2 cellular contexts compared by ENCODE assay signal in the genomic region with DNA sequence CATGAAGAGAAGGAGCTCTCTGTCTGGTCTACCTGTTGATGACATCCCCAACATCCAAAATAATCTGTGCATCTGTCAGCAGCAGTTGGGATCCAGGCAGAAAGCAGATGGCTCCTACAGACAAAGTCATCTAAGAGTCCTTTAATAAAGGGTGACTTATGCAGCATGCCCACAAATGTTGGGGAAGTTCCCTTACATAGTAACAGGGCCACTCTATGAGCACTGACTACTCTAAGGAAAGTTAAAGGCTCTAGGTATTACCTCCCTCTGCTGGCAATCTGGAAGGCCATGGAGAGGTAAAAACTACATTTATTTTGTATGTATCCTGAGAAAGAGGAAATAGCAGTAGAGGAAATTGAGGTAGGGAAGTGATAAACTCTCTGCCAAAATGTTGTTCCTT.
A peak's percentile ranks its signal among the peaks of the same experiment; 100 is the strongest.
DNase-seq lines count a peak whose midpoint lies in the region; ATAC-seq lines count a peak whose summit lies in the region.
"Not testable (repeated sequence)": the region's sequence is repeated elsewhere in the genome, so short reads cannot be mapped to it uniquely, and the experiment has no call there.

No MANE protein-coding gene starts in this region.

- peak; percentile 52 for ATAC-seq in GM18868 (IDR thresholded peaks at IDR 0.05; ENCODE audit: unreplicated experiment)
- ATAC-seq in T-helper 17 cell = peak; percentile 54

- DNase-seq in T-helper 17 cell = not testable (repeated sequence)

- not testable (repeated sequence) for H3K9me3 ChIP-seq in T-helper 17 cell (ENCODE audit: control insufficient read depth, low read length, poor library complexity, severe bottlenecking)

- H3K36me3 Mint-ChIP-seq in T-helper 17 cell (ENCODE audit: low read depth) = not testable (repeated sequence)

- H3K27ac Mint-ChIP-seq in T-helper 17 cell = not testable (repeated sequence)

- H3K4me3 Mint-ChIP-seq in T-helper 17 cell = not testable (repeated sequence)

- not testable (repeated sequence) for H3K27me3 Mint-ChIP-seq in T-helper 17 cell

- H3K4me1 Mint-ChIP-seq in T-helper 17 cell = not testable (repeated sequence)
